In the genomic region with DNA sequence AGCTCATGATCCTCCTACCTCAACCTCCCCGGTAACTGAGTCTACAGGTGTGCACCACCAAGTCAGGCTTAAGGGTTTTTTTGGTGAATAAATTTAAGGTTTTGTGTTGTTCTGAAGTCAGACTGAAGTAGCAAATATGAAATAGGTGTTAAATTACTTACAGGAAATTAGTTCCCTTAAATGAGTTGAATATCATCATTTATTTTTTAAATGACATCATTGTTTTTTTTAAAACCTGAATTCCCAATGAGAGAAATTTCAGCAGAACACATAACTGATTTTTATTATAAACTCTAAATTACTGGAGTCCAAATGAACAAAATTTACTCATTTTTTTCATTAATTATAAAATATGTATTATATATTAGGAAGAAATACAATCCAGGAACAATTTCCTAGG, we compare ENCODE assay signal across 2 cellular contexts.
TF ChIP-seq lines count a peak whose summit lies in the region.

No MANE protein-coding gene starts in this region.

TF ChIP-seq in HEK293, 187 proteins besides CTCF, POLR2A, EP300 and RAD21:
- TF ChIP-seq ATF2 (tag by site-specific recombination; IDR thresholded peaks at IDR 0.05; ENCODE audit: low read depth) (peak; percentile 83), ZNF394 (tag by site-specific recombination; IDR thresholded peaks at IDR 0.05; ENCODE audit: borderline replicate concordance) (no peak)
- TF ChIP-seq, protein P1, sequence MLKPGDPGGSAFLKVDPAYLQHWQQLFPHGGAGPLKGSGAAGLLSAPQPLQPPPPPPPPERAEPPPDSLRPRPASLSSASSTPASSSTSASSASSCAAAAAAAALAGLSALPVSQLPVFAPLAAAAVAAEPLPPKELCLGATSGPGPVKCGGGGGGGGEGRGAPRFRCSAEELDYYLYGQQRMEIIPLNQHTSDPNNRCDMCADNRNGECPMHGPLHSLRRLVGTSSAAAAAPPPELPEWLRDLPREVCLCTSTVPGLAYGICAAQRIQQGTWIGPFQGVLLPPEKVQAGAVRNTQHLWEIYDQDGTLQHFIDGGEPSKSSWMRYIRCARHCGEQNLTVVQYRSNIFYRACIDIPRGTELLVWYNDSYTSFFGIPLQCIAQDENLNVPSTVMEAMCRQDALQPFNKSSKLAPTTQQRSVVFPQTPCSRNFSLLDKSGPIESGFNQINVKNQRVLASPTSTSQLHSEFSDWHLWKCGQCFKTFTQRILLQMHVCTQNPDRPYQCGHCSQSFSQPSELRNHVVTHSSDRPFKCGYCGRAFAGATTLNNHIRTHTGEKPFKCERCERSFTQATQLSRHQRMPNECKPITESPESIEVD (tag by site-specific recombination; IDR thresholded peaks at IDR 0.05) = no peak
TF ChIP-seq in HEK293: peak in this region for 1.

TF ChIP-seq in K562, 482 proteins besides CTCF, POLR2A, EP300 and RAD21:
- TF ChIP-seq ZNF239 (CRISPR knock-in tag; IDR thresholded peaks at IDR 0.05) (no peak), LCOR (CRISPR knock-in tag; IDR thresholded peaks at IDR 0.05) (no peak), PHF8 (IDR thresholded peaks at IDR 0.05; ENCODE audit: borderline replicate concordance, low read length) (no peak)
- TF ChIP-seq, protein P2, sequence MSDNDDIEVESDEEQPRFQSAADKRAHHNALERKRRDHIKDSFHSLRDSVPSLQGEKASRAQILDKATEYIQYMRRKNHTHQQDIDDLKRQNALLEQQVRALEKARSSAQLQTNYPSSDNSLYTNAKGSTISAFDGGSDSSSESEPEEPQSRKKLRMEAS (CRISPR knock-in tag; IDR thresholded peaks at IDR 0.05) = no peak
- TF ChIP-seq, protein P3, sequence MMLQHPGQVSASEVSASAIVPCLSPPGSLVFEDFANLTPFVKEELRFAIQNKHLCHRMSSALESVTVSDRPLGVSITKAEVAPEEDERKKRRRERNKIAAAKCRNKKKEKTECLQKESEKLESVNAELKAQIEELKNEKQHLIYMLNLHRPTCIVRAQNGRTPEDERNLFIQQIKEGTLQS (IDR thresholded peaks at IDR 0.05) = peak; percentile 16; the same call in 1 of the 2 replicates
- TF ChIP-seq, protein P3 (CRISPR knock-in tag; conservative IDR thresholded peaks at IDR 0.05) = no peak
TF ChIP-seq in K562: peak in this region for 1.
